In the genomic region with DNA sequence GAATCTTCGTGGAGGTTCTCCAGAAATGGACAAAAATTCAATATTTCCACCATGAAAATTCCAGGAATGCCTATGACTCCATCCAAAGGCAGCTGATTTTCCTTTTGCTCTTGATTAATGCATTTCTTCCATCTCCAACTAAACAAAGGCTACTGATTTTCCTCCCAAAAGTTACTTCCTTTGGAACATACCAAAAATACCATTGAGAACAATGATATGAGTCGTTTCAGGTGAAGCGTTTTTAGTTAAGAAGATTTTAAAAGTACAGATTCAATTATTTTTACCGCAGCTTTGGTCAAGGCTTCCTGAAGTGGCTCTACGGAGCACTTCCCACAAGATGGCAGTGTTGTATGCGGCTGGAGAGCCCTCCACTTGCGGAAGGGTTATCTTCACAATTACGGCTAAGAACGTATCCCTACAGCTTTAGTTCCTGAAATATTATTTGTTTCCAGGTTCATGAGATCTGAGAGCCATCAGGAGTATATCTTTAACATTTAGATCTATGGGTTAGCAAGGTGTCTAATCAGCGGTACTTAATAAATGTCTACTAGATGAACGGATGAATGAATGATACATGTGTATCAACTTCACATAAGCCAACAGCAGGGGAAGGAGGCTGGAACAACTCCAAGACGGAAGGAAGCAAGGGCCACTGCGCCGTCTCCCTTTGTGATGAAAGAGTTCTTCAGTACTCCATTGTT, we compare ENCODE assay signal across 9 cellular contexts. TPM values are rescaled to one million over a fixed set of nuclear protein-coding genes. Genes with fewer than 3 reads are reported as not detected.
DNase-seq lines count a peak whose midpoint lies in the region; ATAC-seq and TF ChIP-seq lines count a peak whose summit lies in the region.
"Had no signal": no experiment of that assay in that cellular context is flagged by ENCODE, and none has a peak within 500 bp of the region (broad histone marks: within the 10 kb centered on the region; RNA-seq: fewer than 3 reads in every experiment).

No MANE protein-coding gene starts in this region.

- H3K79me2 ChIP-seq in mammary epithelial cell (ENCODE audit: insufficient read depth, low read length) (no peaks in the 10 kb centered on the region), smooth muscle cell (ENCODE audit: low read depth) (no peaks in the 10 kb centered on the region)

- TF ChIP-seq CTCF in mammary epithelial cell (conservative IDR thresholded peaks at IDR 0.05 in 1 of 2, IDR thresholded peaks at IDR 0.05 in 1 of 2; ENCODE audit: extremely low read depth in 1 of 2, insufficient read depth in 1 of 2, low read depth in 1 of 2, low read length in 2 of 2), result peak; percentile 86 to 88
- peak; percentile 90 for TF ChIP-seq CTCF in smooth muscle cell (IDR thresholded peaks at IDR 0.05; ENCODE audit: borderline replicate concordance, insufficient read depth, poor library complexity, severe bottlenecking)

- peak overlapping the region; percentile 76 for H3K4me2 ChIP-seq in mammary epithelial cell (ENCODE audit: insufficient read depth, low read depth, low read length)
- H3K4me2 ChIP-seq in smooth muscle cell, result peak overlapping the region; percentile 85

- DNase-seq in NCI-H524 (lab: John Stamatoyannopoulos, UW) (peak; percentile 64 to 78), NCI-H524 treated with DMSO at 0.1 percent for 48 hours (lab: John Stamatoyannopoulos, UW) (no peak), LoVo (ENCODE audit: low spot score) (peak; percentile 62), T follicular helper cell (ENCODE audit: low read depth) (peak; percentile 16), mammary epithelial cell (peak; percentile 39), iris pigment epithelial cell (ENCODE audit: low read depth) (peak; percentile 76), smooth muscle cell (lab: John Stamatoyannopoulos, UW; ENCODE audit: unreplicated experiment) (no peak)

- H3K27me3 ChIP-seq in mammary epithelial cell (ENCODE audit: insufficient read depth, low read length) (peaks cover 4% of the 10 kb centered on the region), smooth muscle cell (ENCODE audit: low read depth) (peaks cover 73% of the 10 kb centered on the region)

- dilution Hi-C loops in mammary epithelial cell (cut with HindIII; ENCODE audit: low sequenced_read_pairs), result no loop called here

- in situ Hi-C loops in mammary epithelial cell (cut with MboI; ENCODE audit: low sequenced_read_pairs in 2 of 2), result loop anchor here (10.0 kb wide), 3 partner anchors 114 to 454 kb away; no protein-coding TSS in a partner anchor

- H3K36me3 ChIP-seq in mammary epithelial cell (ENCODE audit: insufficient read depth, low read length), result no peaks in the 10 kb centered on the region
- H3K36me3 ChIP-seq in smooth muscle cell (ENCODE audit: low read depth), result no peaks in the 10 kb centered on the region
- H3K36me3 ChIP-seq: neutrophil had no signal

- intact Hi-C loops in mammary epithelial cell (cut with micrococcal nuclease), result loop anchor here (1.0 to 5.0 kb wide), 5 partner anchors 39 to 443 kb away; a partner anchor contains a TSS

- no peaks in the 10 kb centered on the region for H3F3A ChIP-seq in smooth muscle cell (ENCODE audit: low read depth)

- no TSS peak for BruUV-seq in mammary epithelial cell (replicated peaks; lab: Mats Ljungman, UMichigan)

- H4K20me1 ChIP-seq in mammary epithelial cell (ENCODE audit: insufficient read depth, low read length) (no peaks in the 10 kb centered on the region), smooth muscle cell (ENCODE audit: low read depth) (no peaks in the 10 kb centered on the region)

- CTCF ChIA-PET in mammary epithelial cell (lab: Charles Lee; ENCODE audit: low non-redundant PET), result interaction anchor here (0.5 to 1.2 kb wide), 8 partner anchors 111 to 1446 kb away, joined by 3 to 18 read pairs (median 3); no protein-coding TSS in a partner anchor

- H3K4me3 ChIP-seq in mammary epithelial cell (replicated peaks in 1 of 3; ENCODE audit: insufficient read depth in 1 of 3, low read depth in 2 of 3, low read length in 3 of 3) (peak overlapping the region in 2 of 3 experiments; percentile 22 to 31), smooth muscle cell (peak overlapping the region; percentile 39)

- H3K9me3 ChIP-seq in mammary epithelial cell (replicated peaks; ENCODE audit: insufficient read depth, low read length) (no peaks in the 10 kb centered on the region), smooth muscle cell (replicated peaks; ENCODE audit: low read depth) (no peaks in the 10 kb centered on the region)
- H3K9me3 ChIP-seq: neutrophil had no signal

- 1% methylated on average over 14 of the region's 14 CpGs for WGBS in mammary epithelial cell (ENCODE audit: low coverage, missing lambda C conversion rate)
- 27% methylated on average over 14 of the region's 14 CpGs for WGBS in smooth muscle cell (ENCODE audit: low lambda C conversion rate)

- H3K4me1 ChIP-seq in mammary epithelial cell (ENCODE audit: insufficient read depth, low read length), result peaks cover 15% of the 10 kb centered on the region
- H3K4me1 ChIP-seq in smooth muscle cell (ENCODE audit: low read depth), result peaks cover 6% of the 10 kb centered on the region

- no peak for ATAC-seq in HG02852 (IDR thresholded peaks at IDR 0.05; ENCODE audit: unreplicated experiment)

- no peak overlapping the region for H3K9ac ChIP-seq in mammary epithelial cell (ENCODE audit: insufficient read depth, low read length)
- no peak overlapping the region for H3K9ac ChIP-seq in smooth muscle cell (ENCODE audit: low read depth)

- no peak overlapping the region for H3K27ac ChIP-seq in mammary epithelial cell (ENCODE audit: insufficient read depth, low read depth, low read length)
- H3K27ac ChIP-seq in smooth muscle cell (ENCODE audit: low read depth), result no peak overlapping the region
- H3K27ac ChIP-seq: neutrophil had no signal

- peak overlapping the region; percentile 82 for H2AFZ ChIP-seq in mammary epithelial cell (ENCODE audit: low read depth, low read length)
- peak overlapping the region; percentile 58 for H2AFZ ChIP-seq in smooth muscle cell (ENCODE audit: low read depth)

RNA-seq across cellular contexts. Expression of a gene that starts 35.9 kb away (rescaled TPM):
- total RNA-seq in mammary epithelial cell (1 to 10 TPM; 5.4 to 7.8 TPM), smooth muscle cell (23.2 and 27.3 TPM in 2 replicates)
- polyA plus RNA-seq in mammary epithelial cell (5.0 TPM), smooth muscle cell (10.8 and 17.5 TPM in 2 replicates)
- polyA minus RNA-seq in mammary epithelial cell, result 5.4 TPM

RNA-seq across cellular contexts. Expression of a gene that starts 48.5 kb away (rescaled TPM):
- 1 to 10 TPM; 2.5 to 3.8 TPM for total RNA-seq in mammary epithelial cell
- not detected for polyA plus RNA-seq in mammary epithelial cell
- polyA minus RNA-seq in mammary epithelial cell, result not detected
- 0.04 TPM in 1 of 2 replicates, not detected in the other for total RNA-seq in smooth muscle cell
- 0.07 TPM in 1 of 2 replicates, not detected in the other for polyA plus RNA-seq in smooth muscle cell

RNA-seq across cellular contexts. Expression of a gene that starts 48.6 kb away (rescaled TPM):
- under 1 TPM in 1 of 2 donors, not detected in 1; 0.17 TPM for total RNA-seq in mammary epithelial cell
- 0.03 TPM for polyA plus RNA-seq in mammary epithelial cell
- not detected for polyA minus RNA-seq in mammary epithelial cell
- total RNA-seq in smooth muscle cell, result not detected in 2 replicates
- polyA plus RNA-seq in smooth muscle cell, result not detected in 2 replicates

Comparison
In these comparisons a context has a peak if more than half of its experiments do, and no peak if none do; other contexts are left out.
1. DNase-seq: peak in NCI-H524 (2 of 2), LoVo (single experiment), T follicular helper cell (single experiment), mammary epithelial cell (single experiment) and iris pigment epithelial cell (single experiment); none in NCI-H524 treated with DMSO at 0.1 percent for 48 hours (single experiment) and smooth muscle cell (single experiment).